In genomic region chr13:46179576-46180368, GRCh38 we compare ENCODE assay signal across 9 cellular contexts. TPM values are rescaled to one million over a fixed set of nuclear protein-coding genes. Genes with fewer than 3 reads are reported as not detected.
DNase-seq lines count a peak whose midpoint lies in the region; ATAC-seq and TF ChIP-seq lines count a peak whose summit lies in the region.
"Had no signal": no experiment of that assay in that cellular context is flagged by ENCODE, and none has a peak within 500 bp of the region (broad histone marks: within the 10 kb centered on the region; RNA-seq: fewer than 3 reads in every experiment).

No MANE protein-coding gene starts in this region.

- peak; percentile 83 to 90 for DNase-seq in AML-193 (lab: John Stamatoyannopoulos, UW)
- DNase-seq in SIG-M5 (lab: John Stamatoyannopoulos, UW): peak; percentile 61
- DNase-seq in activated naive CD4-positive, alpha-beta T cell treated with anti-CD3 and anti-CD28 coated beads, Interleukin-2, amount 10 ng/mL, durations not matched to agents 7 days and 5 days: peak; percentile 89
- DNase-seq in GM19238 (ENCODE audit: insufficient read length, low spot score): no peak
- DNase-seq in GM10266 (ENCODE audit: extremely low spot score): no peak

- peak overlapping the region; percentile 98 for H3K27ac Mint-ChIP-seq in activated naive CD4-positive, alpha-beta T cell treated with anti-CD3 and anti-CD28 coated beads, Interleukin-2, amount 10 ng/mL, durations not matched to agents 7 days and 5 days

- H3K4me1 Mint-ChIP-seq in activated naive CD4-positive, alpha-beta T cell treated with anti-CD3 and anti-CD28 coated beads, Interleukin-2, amount 10 ng/mL, durations not matched to agents 7 days and 5 days: peaks cover 60% of the 10 kb centered on the region

- WGBS in urinary bladder: 46% methylated on average over 6 of the region's 6 CpGs

- H3K4me3 ChIP-seq in neutrophil (ENCODE audit: low read depth in 1 of 2, low read length in 1 of 2) (peak overlapping the region; percentile 85 to 92), urinary bladder (ENCODE audit: low read depth, low read length) (peak overlapping the region; percentile 25)

- ATAC-seq in GM19328 (IDR thresholded peaks at IDR 0.05; ENCODE audit: unreplicated experiment): no peak

- peaks cover 54 to 72% of the 10 kb centered on the region in 2 experiments for H3K4me1 ChIP-seq in neutrophil (ENCODE audit: control insufficient read depth in 1 of 2, insufficient read depth in 1 of 2, low read depth in 1 of 2, low read length in 1 of 2)
- H3K4me1 ChIP-seq in urinary bladder (ENCODE audit: insufficient read depth): no peaks in the 10 kb centered on the region

- H3K4me3 Mint-ChIP-seq in activated naive CD4-positive, alpha-beta T cell treated with anti-CD3 and anti-CD28 coated beads, Interleukin-2, amount 10 ng/mL, durations not matched to agents 7 days and 5 days: peak overlapping the region; percentile 88

- no peaks in the 10 kb centered on the region for H3K9me3 ChIP-seq in neutrophil

- CTCF ChIA-PET in activated naive CD4-positive, alpha-beta T cell treated with anti-CD3 and anti-CD28 coated beads, Interleukin-2, amount 10 ng/mL, durations not matched to agents 7 days and 5 days (lab: Charles Lee): interaction anchor here (0.8 to 2.0 kb wide), 4 partner anchors 9 to 20 kb away, joined by 3 to 9 read pairs (median 6); no protein-coding TSS in a partner anchor

- no peaks in the 10 kb centered on the region for H3K9me3 Mint-ChIP-seq in activated naive CD4-positive, alpha-beta T cell treated with anti-CD3 and anti-CD28 coated beads, Interleukin-2, amount 10 ng/mL, durations not matched to agents 7 days and 5 days

- H3K36me3 ChIP-seq in neutrophil (peaks cover 15% of the 10 kb centered on the region), urinary bladder (ENCODE audit: insufficient read depth) (no peaks in the 10 kb centered on the region)

- H3K36me3 Mint-ChIP-seq in activated naive CD4-positive, alpha-beta T cell treated with anti-CD3 and anti-CD28 coated beads, Interleukin-2, amount 10 ng/mL, durations not matched to agents 7 days and 5 days: peaks cover 45% of the 10 kb centered on the region

- H3K27ac ChIP-seq in neutrophil (peak overlapping the region; percentile 97), urinary bladder (ENCODE audit: low read depth) (peak overlapping the region; percentile 59)

- no peaks in the 10 kb centered on the region for H3K27me3 ChIP-seq in neutrophil

- H3K27me3 Mint-ChIP-seq in activated naive CD4-positive, alpha-beta T cell treated with anti-CD3 and anti-CD28 coated beads, Interleukin-2, amount 10 ng/mL, durations not matched to agents 7 days and 5 days: no peaks in the 10 kb centered on the region

- TF ChIP-seq CTCF in neutrophil (IDR thresholded peaks at IDR 0.05) (no peak), GM10266 (IDR thresholded peaks at IDR 0.05; ENCODE audit: control insufficient read depth, insufficient read depth, low read depth, missing control alignments) (no peak)

RNA-seq across cellular contexts. Expression of gene LCP1, which starts 2.2 kb away (rescaled TPM):
- total RNA-seq in urinary bladder: 43.5 TPM
- 26.7 TPM for polyA plus RNA-seq in urinary bladder
- total RNA-seq: lung microvascular endothelial cell had no signal

RNA-seq across cellular contexts. Expression of gene LRRC63, which starts 32.0 kb away (rescaled TPM):
- total RNA-seq in urinary bladder: 1.2 TPM
- polyA plus RNA-seq in urinary bladder: not detected

Comparison
In these comparisons a context has a peak if more than half of its experiments do, and no peak if none do; other contexts are left out.
1. DNase-seq: peak in AML-193 (2 of 2), SIG-M5 (single experiment) and activated naive CD4-positive, alpha-beta T cell treated with anti-CD3 and anti-CD28 coated beads, Interleukin-2, amount 10 ng/mL, durations not matched to agents 7 days and 5 days (single experiment); none in GM19238 (single experiment) and GM10266 (single experiment).